In the genomic region with DNA sequence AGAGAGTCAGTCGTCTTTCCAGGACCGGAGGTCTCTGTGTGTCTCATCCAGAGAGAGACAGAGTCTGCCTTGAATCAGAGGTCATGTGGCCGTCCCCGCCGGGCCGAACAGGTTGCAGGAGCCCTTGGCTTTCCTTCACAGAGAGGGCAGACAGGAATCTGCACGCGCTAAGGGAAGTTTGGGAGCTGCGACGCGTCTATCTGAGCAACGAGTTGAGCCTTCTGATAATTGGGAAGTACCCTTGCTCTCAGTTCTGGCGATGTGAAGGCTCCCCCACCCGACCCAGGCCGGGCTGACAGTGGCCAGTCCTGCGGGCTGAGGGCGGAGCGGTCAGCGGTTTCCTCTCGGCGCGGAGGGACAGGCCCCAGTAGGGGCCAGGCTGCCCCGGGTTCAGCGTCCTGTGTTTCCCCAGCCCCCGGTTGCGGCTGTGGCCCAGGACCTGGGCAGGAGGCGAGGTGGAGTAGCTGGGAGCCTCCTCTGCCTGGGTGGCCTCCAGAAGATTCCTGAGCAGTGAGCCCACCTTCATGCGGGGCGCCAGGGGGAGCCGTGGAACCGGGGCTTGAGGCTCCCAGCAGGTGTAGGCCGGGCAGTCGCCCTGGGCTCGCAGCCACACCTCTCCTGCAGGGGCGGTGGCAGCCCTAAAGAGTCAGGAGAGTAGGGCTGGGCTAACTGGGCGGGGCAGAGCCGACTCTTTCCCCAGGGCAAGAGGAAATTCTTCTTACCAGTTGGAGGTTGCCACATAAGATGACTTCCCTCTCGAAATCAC, we compare ENCODE assay signal across 8 cellular contexts. TPM values are rescaled to one million over a fixed set of nuclear protein-coding genes. Genes with fewer than 3 reads are reported as not detected.
A peak's percentile ranks its signal among the peaks of the same experiment; 100 is the strongest.
DNase-seq lines count a peak whose midpoint lies in the region; ATAC-seq and TF ChIP-seq lines count a peak whose summit lies in the region.

No MANE protein-coding gene starts in this region.

- no peak overlapping the region for H3K9ac ChIP-seq in MM.1S (ENCODE audit: low read length)

- no peak for ATAC-seq in GM21737 (IDR thresholded peaks at IDR 0.05; ENCODE audit: unreplicated experiment)
- no peak for ATAC-seq in HG03520 (IDR thresholded peaks at IDR 0.05; ENCODE audit: unreplicated experiment)
- no peak for ATAC-seq in GM19455 (IDR thresholded peaks at IDR 0.05; ENCODE audit: unreplicated experiment)
- ATAC-seq in HG02763 (IDR thresholded peaks at IDR 0.05; ENCODE audit: unreplicated experiment), result no peak

- H3K27me3 ChIP-seq in MM.1S (replicated peaks; ENCODE audit: insufficient read depth, low read length) (no peaks in the 10 kb centered on the region), dorsolateral prefrontal cortex (peaks cover 0 to 18% (median 0%) of the 10 kb centered on the region in 45 donors), neutrophil (peaks cover 100% of the 10 kb centered on the region)

- no peaks in the 10 kb centered on the region for H3F3A ChIP-seq in MM.1S (ENCODE audit: insufficient read depth, low read length)

- TF ChIP-seq CTCF in GM12872 (IDR thresholded peaks at IDR 0.05; ENCODE audit: insufficient read depth, low read depth, low read length) (0 out of 3 replicates have a peak, but pooled peaks have one; percentile 30), MM.1S (IDR thresholded peaks at IDR 0.05; ENCODE audit: low read length) (peak; percentile 6; the same call in 1 of the 2 replicates), dorsolateral prefrontal cortex (IDR thresholded peaks at IDR 0.05 in 54 of 56, conservative IDR thresholded peaks at IDR 0.05 in 2 of 56; ENCODE audit: low read depth in 1 of 56, partially characterized antibody in 56 of 56) (no peak), neutrophil (IDR thresholded peaks at IDR 0.05) (no peak)

- H3K9me2 ChIP-seq in MM.1S (replicated peaks; ENCODE audit: insufficient read depth, low read length), result no peaks in the 10 kb centered on the region

- H3K9me3 ChIP-seq in MM.1S (replicated peaks; ENCODE audit: insufficient read depth, low read length) (no peaks in the 10 kb centered on the region), neutrophil (peaks cover 4% of the 10 kb centered on the region)

- H3K27ac ChIP-seq in MM.1S (ENCODE audit: low read length) (no peak overlapping the region), dorsolateral prefrontal cortex (peak overlapping the region in 37 of 59 donors; percentile 9 to 95 (median 67)), neutrophil (no peak overlapping the region)

- H4K20me1 ChIP-seq in MM.1S (ENCODE audit: insufficient read depth, low read length), result no peaks in the 10 kb centered on the region

- no peaks in the 10 kb centered on the region for H3K79me2 ChIP-seq in MM.1S (ENCODE audit: low read length)

- no peaks in the 10 kb centered on the region for H3K36me3 ChIP-seq in MM.1S (replicated peaks; ENCODE audit: insufficient read depth, low read length)
- H3K36me3 ChIP-seq in neutrophil, result no peaks in the 10 kb centered on the region

- no peak overlapping the region for H3K4me2 ChIP-seq in MM.1S (ENCODE audit: low read depth, low read length)

- intact Hi-C loops in dorsolateral prefrontal cortex (cut with DNase I), result loop anchor here in 1 of 2 donors (10.0 kb wide), 1 partner anchor 1098 kb away; no protein-coding TSS in a partner anchor

- no peak for DNase-seq in MM.1S
- DNase-seq in dorsolateral prefrontal cortex, result peak in 1 of 10 donors; percentile 61

- H3K4me3 ChIP-seq in MM.1S (ENCODE audit: low read length), result no peak overlapping the region
- H3K4me3 ChIP-seq in dorsolateral prefrontal cortex, result peak overlapping the region in 8 of 59 donors; percentile 4 to 76 (median 20)
- peak overlapping the region; percentile 14 to 35 for H3K4me3 ChIP-seq in neutrophil (ENCODE audit: low read depth in 1 of 2, low read length in 1 of 2)

- no peak overlapping the region for H2AFZ ChIP-seq in MM.1S (ENCODE audit: low read length)

- no peaks in the 10 kb centered on the region for H3K4me1 ChIP-seq in MM.1S (ENCODE audit: low read length)
- H3K4me1 ChIP-seq in neutrophil (ENCODE audit: control insufficient read depth in 1 of 2, insufficient read depth in 1 of 2, low read depth in 1 of 2, low read length in 1 of 2), result peaks cover 16 to 26% of the 10 kb centered on the region in 2 experiments

RNA-seq across cellular contexts. Expression of a gene that starts 13.8 kb away (rescaled TPM):
- total RNA-seq in dorsolateral prefrontal cortex, result 100 to 1,000 TPM in 56 of 120 experiments, 10 to 100 TPM in 64; 46.1 to 145 (median 98.5) TPM

RNA-seq across cellular contexts. Expression of a gene that starts 15.8 kb away (rescaled TPM):
- total RNA-seq in dorsolateral prefrontal cortex, result 100 to 1,000 TPM in 43 of 120 experiments, 10 to 100 TPM in 77; 42.2 to 125 (median 96.4) TPM

Comparison
In these comparisons a context has a peak if more than half of its experiments do, and no peak if none do; other contexts are left out.
1. CTCF ChIP-seq: peak in GM12872 (single experiment) and MM.1S (single experiment); none in dorsolateral prefrontal cortex (0 of 56) and neutrophil (single experiment).
2. H3K27ac ChIP-seq: peak in dorsolateral prefrontal cortex (37 of 59); none in MM.1S (single experiment) and neutrophil (single experiment).